Comparison of ENCODE assay signal across 9 cellular contexts in genomic region chr3:149061776-149062175, GRCh38.
"Had no signal": no experiment of that assay in that cellular context is flagged by ENCODE, and none has a peak within 500 bp of the region (broad histone marks: within the 10 kb centered on the region; RNA-seq: fewer than 3 reads in every experiment).

No MANE protein-coding gene starts in this region.

- ATAC-seq: HCT116, HepG2 had no signal

- DNase-seq: GM23248, GOT3, H7, HFFc6, KBM-7 had no signal

- H3K4me3 ChIP-seq: GM23248, HAP-1 had no signal

- FAIRE-seq: HepG2 had no signal

- H3K9me3 ChIP-seq: HAP-1 had no signal

- H3K4me1 ChIP-seq: HAP-1 had no signal

- H3K27ac ChIP-seq: GM23248, HL-60 had no signal
